In the genomic region with DNA sequence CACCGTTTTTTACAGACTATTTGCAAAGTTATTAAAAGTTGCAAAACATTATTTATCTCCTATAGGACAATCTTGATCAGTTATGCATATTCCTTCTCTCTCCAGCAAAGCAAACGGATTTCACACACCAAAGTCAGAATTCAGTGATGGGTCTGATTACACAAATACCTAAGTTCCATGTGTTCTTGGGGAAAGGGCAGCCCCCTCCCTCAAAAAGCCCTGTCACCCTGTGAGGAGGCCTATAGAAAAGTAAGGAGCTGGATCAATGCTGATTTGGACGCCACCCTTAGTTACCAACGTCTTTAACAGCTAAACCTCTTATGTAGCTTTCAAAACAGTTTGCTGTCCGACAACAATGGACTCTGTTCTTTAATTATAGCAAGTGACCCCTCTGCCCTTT, we compare ENCODE assay signal across 2 cellular contexts.
TF ChIP-seq lines count a peak whose summit lies in the region.

No MANE protein-coding gene starts in this region.

TF ChIP-seq in H1, 55 proteins besides CTCF, POLR2A, EP300 and RAD21:
- TF ChIP-seq NRF1 (IDR thresholded peaks at IDR 0.05; ENCODE audit: low read depth, low read length): no peak
- no peak for TF ChIP-seq TAF1 (IDR thresholded peaks at IDR 0.05; ENCODE audit: low read depth, low read length)
- TF ChIP-seq, protein P1, sequence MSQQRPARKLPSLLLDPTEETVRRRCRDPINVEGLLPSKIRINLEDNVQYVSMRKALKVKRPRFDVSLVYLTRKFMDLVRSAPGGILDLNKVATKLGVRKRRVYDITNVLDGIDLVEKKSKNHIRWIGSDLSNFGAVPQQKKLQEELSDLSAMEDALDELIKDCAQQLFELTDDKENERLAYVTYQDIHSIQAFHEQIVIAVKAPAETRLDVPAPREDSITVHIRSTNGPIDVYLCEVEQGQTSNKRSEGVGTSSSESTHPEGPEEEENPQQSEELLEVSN (IDR thresholded peaks at IDR 0.05): no peak
- no peak for TF ChIP-seq SP4 (IDR thresholded peaks at IDR 0.05; ENCODE audit: low read length)
- TF ChIP-seq RXRA (IDR thresholded peaks at IDR 0.05; ENCODE audit: insufficient read depth, low read depth, low read length): no peak
- no peak for TF ChIP-seq EZH2 (IDR thresholded peaks at IDR 0.05; ENCODE audit: low read depth, low read length, severe bottlenecking)
- no peak for TF ChIP-seq CBX5 (IDR thresholded peaks at IDR 0.05; ENCODE audit: low read depth, low read length)

TF ChIP-seq in HEK293T, 16 proteins besides CTCF, POLR2A, EP300 and RAD21:
- TF ChIP-seq ELF4 (IDR thresholded peaks at IDR 0.05): no peak
- no peak for TF ChIP-seq FOXA1 (IDR thresholded peaks at IDR 0.05)
- TF ChIP-seq CTBP1 (IDR thresholded peaks at IDR 0.05; ENCODE audit: borderline replicate concordance): no peak
- TF ChIP-seq SP1 (IDR thresholded peaks at IDR 0.05): no peak
- no peak for TF ChIP-seq HDGF (IDR thresholded peaks at IDR 0.05; ENCODE audit: borderline replicate concordance)
- no peak for TF ChIP-seq ARNT (IDR thresholded peaks at IDR 0.05)
- no peak for TF ChIP-seq SUZ12 (IDR thresholded peaks at IDR 0.05)
- TF ChIP-seq LEF1 (IDR thresholded peaks at IDR 0.05; ENCODE audit: borderline replicate concordance): no peak
- no peak for TF ChIP-seq FOXK2 (IDR thresholded peaks at IDR 0.05)
- TF ChIP-seq TARDBP (IDR thresholded peaks at IDR 0.05): no peak
- TF ChIP-seq, protein P2, sequence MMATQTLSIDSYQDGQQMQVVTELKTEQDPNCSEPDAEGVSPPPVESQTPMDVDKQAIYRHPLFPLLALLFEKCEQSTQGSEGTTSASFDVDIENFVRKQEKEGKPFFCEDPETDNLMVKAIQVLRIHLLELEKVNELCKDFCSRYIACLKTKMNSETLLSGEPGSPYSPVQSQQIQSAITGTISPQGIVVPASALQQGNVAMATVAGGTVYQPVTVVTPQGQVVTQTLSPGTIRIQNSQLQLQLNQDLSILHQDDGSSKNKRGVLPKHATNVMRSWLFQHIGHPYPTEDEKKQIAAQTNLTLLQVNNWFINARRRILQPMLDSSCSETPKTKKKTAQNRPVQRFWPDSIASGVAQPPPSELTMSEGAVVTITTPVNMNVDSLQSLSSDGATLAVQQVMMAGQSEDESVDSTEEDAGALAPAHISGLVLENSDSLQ (IDR thresholded peaks at IDR 0.05): no peak
- TF ChIP-seq NFRKB (IDR thresholded peaks at IDR 0.05): no peak
- TF ChIP-seq BHLHE40 (IDR thresholded peaks at IDR 0.05; ENCODE audit: borderline replicate concordance): no peak
- TF ChIP-seq ZNF384 (IDR thresholded peaks at IDR 0.05): no peak
- TF ChIP-seq FOXM1 (IDR thresholded peaks at IDR 0.05; ENCODE audit: borderline replicate concordance): no peak
- TF ChIP-seq L3MBTL2 (conservative IDR thresholded peaks at IDR 0.05): no peak
